ENCODE assay signal across 20 cellular contexts in genomic region chrX:109264878-109265277, GRCh38.
DNase-seq lines count a peak whose midpoint lies in the region; ATAC-seq and TF ChIP-seq lines count a peak whose summit lies in the region.
"Had no signal": no experiment of that assay in that cellular context is flagged by ENCODE, and none has a peak within 500 bp of the region (broad histone marks: within the 10 kb centered on the region; RNA-seq: fewer than 3 reads in every experiment).

No MANE protein-coding gene starts in this region.

- no peaks in the 10 kb centered on the region for H3K27me3 ChIP-seq in left ventricle myocardium inferior (ENCODE audit: low read depth)
- H3K27me3 ChIP-seq: tibial nerve had no signal

- H3K4me3 Mint-ChIP-seq in T-helper 2 cell treated with Interferon-gamma antibody and Interleukin-4, amounts not matched to agents 5 μg/mL and 100 μg/mL, for 36 hours = no peak overlapping the region
- no peak overlapping the region for H3K4me3 Mint-ChIP-seq in activated naive CD4-positive, alpha-beta T cell treated with anti-CD3 and anti-CD28 coated beads, Interleukin-2, amount 10 ng/mL, durations not matched to agents 7 days and 5 days
- no peak overlapping the region for H3K4me3 Mint-ChIP-seq in stimulated activated naive CD8-positive, alpha-beta T cell treated with anti-CD3 and anti-CD28 coated beads, Interleukin-15, amount 100 ng/mL, for 72 hours
- H3K4me3 Mint-ChIP-seq: HFFc6 had no signal

- peak; percentile 41 for DNase-seq in GM12865 (ENCODE audit: low read depth)
- no peak for DNase-seq in T-helper 2 cell treated with Interferon-gamma antibody and Interleukin-4, amounts not matched to agents 5 μg/mL and 100 μg/mL, for 36 hours (ENCODE audit: low spot score)
- no peak for DNase-seq in activated naive CD4-positive, alpha-beta T cell treated with anti-CD3 and anti-CD28 coated beads, Interleukin-2, amount 10 ng/mL, durations not matched to agents 7 days and 5 days
- no peak for DNase-seq in left ventricle myocardium inferior
- no peak for DNase-seq in stimulated activated naive CD8-positive, alpha-beta T cell treated with anti-CD3 and anti-CD28 coated beads, Interleukin-15, amount 100 ng/mL, for 72 hours
- DNase-seq: activated CD4-positive, CD25-positive, alpha-beta regulatory T cell; activated gamma-delta T cell; anterior cingulate cortex; DMS 273 treated with DMSO at 0.1 percent for 48 hours; HFFc6; NCI-H1092; NCI-H2107; NCI-H82 had no signal

- H3K4me1 Mint-ChIP-seq in T-helper 2 cell treated with Interferon-gamma antibody and Interleukin-4, amounts not matched to agents 5 μg/mL and 100 μg/mL, for 36 hours (ENCODE audit: low read depth) = no peaks in the 10 kb centered on the region
- H3K4me1 Mint-ChIP-seq in activated naive CD4-positive, alpha-beta T cell treated with anti-CD3 and anti-CD28 coated beads, Interleukin-2, amount 10 ng/mL, durations not matched to agents 7 days and 5 days = no peaks in the 10 kb centered on the region
- H3K4me1 Mint-ChIP-seq in stimulated activated naive CD8-positive, alpha-beta T cell treated with anti-CD3 and anti-CD28 coated beads, Interleukin-15, amount 100 ng/mL, for 72 hours = no peaks in the 10 kb centered on the region

- H3K27ac ChIP-seq in left ventricle myocardium inferior (replicated peaks) = no peak overlapping the region
- H3K27ac ChIP-seq: 22Rv1, BLaER1, tibial nerve had no signal

- peak; percentile 73 for ATAC-seq in GM19395 (IDR thresholded peaks at IDR 0.05; ENCODE audit: unreplicated experiment)
- ATAC-seq in GM21825 (IDR thresholded peaks at IDR 0.05; ENCODE audit: unreplicated experiment) = peak; percentile 66
- ATAC-seq in HG03159 (IDR thresholded peaks at IDR 0.05; ENCODE audit: unreplicated experiment) = peak; percentile 64
- ATAC-seq in stimulated activated naive CD8-positive, alpha-beta T cell treated with anti-CD3 and anti-CD28 coated beads, Interleukin-15, amount 100 ng/mL, for 72 hours = no peak
- ATAC-seq: K562 had no signal

- CTCF ChIA-PET in activated naive CD4-positive, alpha-beta T cell treated with anti-CD3 and anti-CD28 coated beads, Interleukin-2, amount 10 ng/mL, durations not matched to agents 7 days and 5 days (lab: Charles Lee) = no interaction called here

- no peaks in the 10 kb centered on the region for H3K4me1 ChIP-seq in left ventricle myocardium inferior
- H3K4me1 ChIP-seq: BLaER1, tibial nerve had no signal

- intact Hi-C loops in left ventricle myocardium inferior (cut with micrococcal nuclease) = no loop called here

- TF ChIP-seq CTCF in GM12865 (IDR thresholded peaks at IDR 0.05; ENCODE audit: insufficient read depth, low read depth, low read length, missing control alignments) (no peak), left ventricle myocardium inferior (IDR thresholded peaks at IDR 0.05; ENCODE audit: borderline replicate concordance) (no peak)

- no peaks in the 10 kb centered on the region for H3K9me3 Mint-ChIP-seq in T-helper 2 cell treated with Interferon-gamma antibody and Interleukin-4, amounts not matched to agents 5 μg/mL and 100 μg/mL, for 36 hours
- H3K9me3 Mint-ChIP-seq in activated naive CD4-positive, alpha-beta T cell treated with anti-CD3 and anti-CD28 coated beads, Interleukin-2, amount 10 ng/mL, durations not matched to agents 7 days and 5 days = no peaks in the 10 kb centered on the region
- peaks cover 0 to 8% of the 10 kb centered on the region in 2 donors for H3K9me3 Mint-ChIP-seq in stimulated activated naive CD8-positive, alpha-beta T cell treated with anti-CD3 and anti-CD28 coated beads, Interleukin-15, amount 100 ng/mL, for 72 hours

- H3K36me3 Mint-ChIP-seq in T-helper 2 cell treated with Interferon-gamma antibody and Interleukin-4, amounts not matched to agents 5 μg/mL and 100 μg/mL, for 36 hours (ENCODE audit: low read depth) = no peaks in the 10 kb centered on the region
- H3K36me3 Mint-ChIP-seq in activated naive CD4-positive, alpha-beta T cell treated with anti-CD3 and anti-CD28 coated beads, Interleukin-2, amount 10 ng/mL, durations not matched to agents 7 days and 5 days = no peaks in the 10 kb centered on the region

- H3K36me3 ChIP-seq in left ventricle myocardium inferior = no peaks in the 10 kb centered on the region
- H3K36me3 ChIP-seq: BLaER1, tibial nerve had no signal

- H3K27me3 Mint-ChIP-seq in T-helper 2 cell treated with Interferon-gamma antibody and Interleukin-4, amounts not matched to agents 5 μg/mL and 100 μg/mL, for 36 hours (ENCODE audit: low read depth) = no peaks in the 10 kb centered on the region
- H3K27me3 Mint-ChIP-seq in activated naive CD4-positive, alpha-beta T cell treated with anti-CD3 and anti-CD28 coated beads, Interleukin-2, amount 10 ng/mL, durations not matched to agents 7 days and 5 days = no peaks in the 10 kb centered on the region
- no peaks in the 10 kb centered on the region for H3K27me3 Mint-ChIP-seq in stimulated activated naive CD8-positive, alpha-beta T cell treated with anti-CD3 and anti-CD28 coated beads, Interleukin-15, amount 100 ng/mL, for 72 hours

- H3K4me3 ChIP-seq in GM12865 (ENCODE audit: low read depth, low read length) (no peak overlapping the region), left ventricle myocardium inferior (no peak overlapping the region)
- H3K4me3 ChIP-seq: BLaER1, K562, tibial nerve had no signal

- peaks cover 4% of the 10 kb centered on the region for H3K9me3 ChIP-seq in left ventricle myocardium inferior (replicated peaks)

- H3K27ac Mint-ChIP-seq in T-helper 2 cell treated with Interferon-gamma antibody and Interleukin-4, amounts not matched to agents 5 μg/mL and 100 μg/mL, for 36 hours = no peak overlapping the region
- H3K27ac Mint-ChIP-seq in activated naive CD4-positive, alpha-beta T cell treated with anti-CD3 and anti-CD28 coated beads, Interleukin-2, amount 10 ng/mL, durations not matched to agents 7 days and 5 days = no peak overlapping the region
- no peak overlapping the region for H3K27ac Mint-ChIP-seq in stimulated activated naive CD8-positive, alpha-beta T cell treated with anti-CD3 and anti-CD28 coated beads, Interleukin-15, amount 100 ng/mL, for 72 hours
- H3K27ac Mint-ChIP-seq: HFFc6 had no signal
